In genomic region chr5:106397700-106398099, GRCh38 we compare ENCODE assay signal across 13 cellular contexts.
DNase-seq lines count a peak whose midpoint lies in the region; ATAC-seq and TF ChIP-seq lines count a peak whose summit lies in the region.
"Had no signal": no experiment of that assay in that cellular context is flagged by ENCODE, and none has a peak within 500 bp of the region (broad histone marks: within the 10 kb centered on the region; RNA-seq: fewer than 3 reads in every experiment).

No MANE protein-coding gene starts in this region.

- H3K23ac ChIP-seq in trophoblast cell (ENCODE audit: low read length): no peak overlapping the region

- H2AFZ ChIP-seq in trophoblast cell (ENCODE audit: insufficient read depth, low read length, poor library complexity): no peak overlapping the region
- H2AFZ ChIP-seq: neural progenitor cell had no signal

- H3K9me3 ChIP-seq in RWPE2 (ENCODE audit: severe bottlenecking): no peaks in the 10 kb centered on the region
- H3K9me3 ChIP-seq in trophoblast cell (ENCODE audit: insufficient read depth, low read depth, low read length): no peaks in the 10 kb centered on the region
- H3K9me3 ChIP-seq: vagina had no signal

- H3K4me2 ChIP-seq in trophoblast cell (ENCODE audit: low read length): no peak overlapping the region
- H3K4me2 ChIP-seq: neural progenitor cell had no signal

- DNase-seq in GM04504 (ENCODE audit: low read depth): peak; percentile 82
- peak; percentile 61 for DNase-seq in RWPE2 (ENCODE audit: low spot score)
- peak; percentile 70 for DNase-seq in epithelial cell of proximal tubule (ENCODE audit: low read depth)
- peak; percentile 69 to 73 for DNase-seq in trophoblast cell
- DNase-seq in activated CD4-positive, alpha-beta T cell treated with anti-CD3 and anti-CD28 coated beads for 36 hours: no peak
- no peak for DNase-seq in activated T-cell treated with anti-CD3 and anti-CD28 coated beads, Interleukin-2, amount 50 U/mL, for 48 hours
- DNase-seq in stimulated activated naive CD8-positive, alpha-beta T cell treated with anti-CD3 and anti-CD28 coated beads, Interleukin-15, amount 100 ng/mL, for 72 hours: no peak
- no peak for DNase-seq in GM13977 (ENCODE audit: low spot score)
- DNase-seq: DMS79, NCI-H345, T-helper 17 cell had no signal

- H3K27me3 Mint-ChIP-seq in activated CD4-positive, alpha-beta T cell treated with anti-CD3 and anti-CD28 coated beads for 36 hours: no peaks in the 10 kb centered on the region
- no peaks in the 10 kb centered on the region for H3K27me3 Mint-ChIP-seq in stimulated activated naive CD8-positive, alpha-beta T cell treated with anti-CD3 and anti-CD28 coated beads, Interleukin-15, amount 100 ng/mL, for 72 hours
- H3K27me3 Mint-ChIP-seq: T-helper 17 cell had no signal

- H4K91ac ChIP-seq in trophoblast cell (ENCODE audit: low read depth, low read length): no peak overlapping the region

- intact Hi-C loops in activated CD4-positive, alpha-beta T cell treated with anti-CD3 and anti-CD28 coated beads for 36 hours (cut with DNase I, micrococcal nuclease): no loop called here

- no peaks in the 10 kb centered on the region for H3K27me3 ChIP-seq in RWPE2 (ENCODE audit: insufficient read depth, poor library complexity, severe bottlenecking)
- H3K27me3 ChIP-seq in trophoblast cell (ENCODE audit: insufficient read depth, low read length): no peaks in the 10 kb centered on the region
- H3K27me3 ChIP-seq: neural progenitor cell, vagina had no signal

- peak; percentile 97 for ATAC-seq in RWPE2 (ENCODE audit: low read depth)
- ATAC-seq in activated CD4-positive, alpha-beta T cell treated with anti-CD3 and anti-CD28 coated beads for 36 hours: no peak
- ATAC-seq in stimulated activated naive CD8-positive, alpha-beta T cell treated with anti-CD3 and anti-CD28 coated beads, Interleukin-15, amount 100 ng/mL, for 72 hours: no peak
- ATAC-seq: T-helper 17 cell had no signal

- H3K36me3 ChIP-seq in RWPE2 (ENCODE audit: low read depth): no peaks in the 10 kb centered on the region
- no peaks in the 10 kb centered on the region for H3K36me3 ChIP-seq in trophoblast cell (ENCODE audit: control insufficient read depth in 1 of 2, insufficient read depth in 2 of 2, low read length in 2 of 2)
- H3K36me3 ChIP-seq: neural progenitor cell, vagina had no signal

- no peak overlapping the region for H3K4me3 Mint-ChIP-seq in activated CD4-positive, alpha-beta T cell treated with anti-CD3 and anti-CD28 coated beads for 36 hours
- H3K4me3 Mint-ChIP-seq in stimulated activated naive CD8-positive, alpha-beta T cell treated with anti-CD3 and anti-CD28 coated beads, Interleukin-15, amount 100 ng/mL, for 72 hours: no peak overlapping the region
- H3K4me3 Mint-ChIP-seq: neural progenitor cell, T-helper 17 cell had no signal

- no peak overlapping the region for H3K9ac ChIP-seq in trophoblast cell (ENCODE audit: low read length)
- H3K9ac ChIP-seq: neural progenitor cell had no signal

- H3K18ac ChIP-seq in trophoblast cell (ENCODE audit: low read length): no peak overlapping the region

- POLR2A ChIA-PET in activated CD4-positive, alpha-beta T cell treated with anti-CD3 and anti-CD28 coated beads for 36 hours (lab: Charles Lee): no interaction called here

- no peak overlapping the region for H2BK5ac ChIP-seq in trophoblast cell (ENCODE audit: low read depth, low read length, poor library complexity)

- H3K4me1 ChIP-seq in RWPE2 (ENCODE audit: insufficient read depth, poor library complexity, severe bottlenecking) (peaks cover 34% of the 10 kb centered on the region), trophoblast cell (ENCODE audit: control insufficient read depth in 1 of 2, insufficient read depth in 2 of 2, low read length in 2 of 2) (no peaks in the 10 kb centered on the region)
- H3K4me1 ChIP-seq: neural progenitor cell, vagina had no signal

- CTCF ChIA-PET in activated CD4-positive, alpha-beta T cell treated with anti-CD3 and anti-CD28 coated beads for 36 hours (lab: Charles Lee): no interaction called here

- H3K27ac ChIP-seq in RWPE2 (ENCODE audit: poor library complexity, severe bottlenecking): peak overlapping the region; percentile 75
- H3K27ac ChIP-seq in trophoblast cell (ENCODE audit: low read depth, low read length): no peak overlapping the region
- H3K27ac ChIP-seq: neural progenitor cell, vagina had no signal

- H2AK5ac ChIP-seq in trophoblast cell (ENCODE audit: low read length): no peak overlapping the region

- H3K9me3 Mint-ChIP-seq in activated CD4-positive, alpha-beta T cell treated with anti-CD3 and anti-CD28 coated beads for 36 hours (ENCODE audit: low read depth): peaks cover 2% of the 10 kb centered on the region
- H3K9me3 Mint-ChIP-seq in stimulated activated naive CD8-positive, alpha-beta T cell treated with anti-CD3 and anti-CD28 coated beads, Interleukin-15, amount 100 ng/mL, for 72 hours: no peaks in the 10 kb centered on the region
- H3K9me3 Mint-ChIP-seq: neural progenitor cell had no signal

- no peaks in the 10 kb centered on the region for H3K79me2 ChIP-seq in trophoblast cell (ENCODE audit: control insufficient read depth, insufficient read depth, low read length, poor library complexity)

- no peak overlapping the region for H3K14ac ChIP-seq in trophoblast cell (ENCODE audit: low read length)

- no peak overlapping the region for H2BK12ac ChIP-seq in trophoblast cell (ENCODE audit: low read length)

- no peak overlapping the region for H3K27ac Mint-ChIP-seq in activated CD4-positive, alpha-beta T cell treated with anti-CD3 and anti-CD28 coated beads for 36 hours
- no peak overlapping the region for H3K27ac Mint-ChIP-seq in stimulated activated naive CD8-positive, alpha-beta T cell treated with anti-CD3 and anti-CD28 coated beads, Interleukin-15, amount 100 ng/mL, for 72 hours
- H3K27ac Mint-ChIP-seq: neural progenitor cell, T-helper 17 cell had no signal

- no peaks in the 10 kb centered on the region for H3K4me1 Mint-ChIP-seq in activated CD4-positive, alpha-beta T cell treated with anti-CD3 and anti-CD28 coated beads for 36 hours
- H3K4me1 Mint-ChIP-seq in stimulated activated naive CD8-positive, alpha-beta T cell treated with anti-CD3 and anti-CD28 coated beads, Interleukin-15, amount 100 ng/mL, for 72 hours: no peaks in the 10 kb centered on the region
- H3K4me1 Mint-ChIP-seq: neural progenitor cell, T-helper 17 cell had no signal

- in situ Hi-C loops in GM13977 (cut with MboI; ENCODE audit: low pct_unique_long_range_greater_than_20kb, low sequenced_read_pairs, unreplicated experiment): no loop called here

- H3K79me1 ChIP-seq in trophoblast cell (ENCODE audit: low read length): no peaks in the 10 kb centered on the region

- no peak overlapping the region for H3K4ac ChIP-seq in trophoblast cell (ENCODE audit: low read depth, low read length)

- no peaks in the 10 kb centered on the region for H3K36me3 Mint-ChIP-seq in activated CD4-positive, alpha-beta T cell treated with anti-CD3 and anti-CD28 coated beads for 36 hours (ENCODE audit: low read depth)
- H3K36me3 Mint-ChIP-seq: neural progenitor cell had no signal

- WGBS in trophoblast cell (ENCODE audit: extremely low coverage, insufficient coverage, insufficient read length): no CpG with 5 or more reads among the region's 1 CpG

- H4K8ac ChIP-seq in trophoblast cell (ENCODE audit: low read depth, low read length): no peak overlapping the region

- H4K12ac ChIP-seq in trophoblast cell (ENCODE audit: low read depth, low read length): no peak overlapping the region

- TF ChIP-seq CTCF in RWPE2 (IDR thresholded peaks at IDR 0.05; ENCODE audit: poor library complexity, severe bottlenecking): no peak
- TF ChIP-seq CTCF in epithelial cell of proximal tubule (conservative IDR thresholded peaks at IDR 0.05; ENCODE audit: low read depth, low read length): no peak
- TF ChIP-seq CTCF in GM13977 (IDR thresholded peaks at IDR 0.05; ENCODE audit: extremely low read depth, insufficient read depth, missing control alignments): no peak

- H2BK120ac ChIP-seq in trophoblast cell (ENCODE audit: insufficient read depth, low read length, poor library complexity): no peak overlapping the region

- H3K4me3 ChIP-seq in RWPE2 (ENCODE audit: severe bottlenecking) (no peak overlapping the region), epithelial cell of proximal tubule (ENCODE audit: low read depth, low read length) (no peak overlapping the region), trophoblast cell (ENCODE audit: low read depth, low read length) (no peak overlapping the region)
- H3K4me3 ChIP-seq: neural progenitor cell, vagina had no signal

Comparison
In these comparisons a context has a peak if more than half of its experiments do, and no peak if none do; other contexts are left out.
1. DNase-seq: peak in GM04504 (single experiment), RWPE2 (single experiment), epithelial cell of proximal tubule (single experiment) and trophoblast cell (2 of 2); none in activated CD4-positive, alpha-beta T cell treated with anti-CD3 and anti-CD28 coated beads for 36 hours (single experiment), activated T-cell treated with anti-CD3 and anti-CD28 coated beads, Interleukin-2, amount 50 U/mL, for 48 hours (0 of 2), stimulated activated naive CD8-positive, alpha-beta T cell treated with anti-CD3 and anti-CD28 coated beads, Interleukin-15, amount 100 ng/mL, for 72 hours (0 of 2) and GM13977 (single experiment).